ENCODE assay signal across 17 cellular contexts in genomic region chrX:13051167-13051528, GRCh38. TPM values are rescaled to one million over a fixed set of nuclear protein-coding genes. Genes with fewer than 3 reads are reported as not detected.
DNase-seq lines count a peak whose midpoint lies in the region; ATAC-seq lines count a peak whose summit lies in the region.
"Had no signal": no experiment of that assay in that cellular context is flagged by ENCODE, and none has a peak within 500 bp of the region (broad histone marks: within the 10 kb centered on the region; RNA-seq: fewer than 3 reads in every experiment).

No MANE protein-coding gene starts in this region.

- H3K9me3 Mint-ChIP-seq in activated naive CD4-positive, alpha-beta T cell treated with anti-CD3 and anti-CD28 coated beads, Interleukin-2, amount 50 U/mL, for 24 hours, result no peaks in the 10 kb centered on the region
- no peaks in the 10 kb centered on the region for H3K9me3 Mint-ChIP-seq in T-cell
- peaks cover 7% of the 10 kb centered on the region for H3K9me3 Mint-ChIP-seq in dendritic cell treated with granulocyte-macrophage colony-stimulating factor and Interleukin-4, amounts not matched to agents 40 ng/mL and 50 ng/mL, for 4 days
- H3K9me3 Mint-ChIP-seq in stimulated activated naive B cell treated with anti-CD40 and anti-IgM and Interleukin-4, amounts not matched to agents 10 μg/mL and 1 μg/mL and 100 μg/mL, for 72 hours, result peaks cover 0 to 6% of the 10 kb centered on the region in 2 donors

- CTCF ChIA-PET in T-cell (lab: Charles Lee), result interaction anchor here (0.8 to 2.4 kb wide), 16 partner anchors 9 to 105 kb away, joined by 3 to 15 read pairs (median 4); no protein-coding TSS in a partner anchor

- H3K27ac Mint-ChIP-seq in activated naive CD4-positive, alpha-beta T cell treated with anti-CD3 and anti-CD28 coated beads, Interleukin-2, amount 50 U/mL, for 24 hours, result peak overlapping the region; percentile 87
- H3K27ac Mint-ChIP-seq in T-cell, result peak overlapping the region; percentile 87 to 98
- H3K27ac Mint-ChIP-seq in dendritic cell treated with granulocyte-macrophage colony-stimulating factor and Interleukin-4, amounts not matched to agents 40 ng/mL and 50 ng/mL, for 4 days, result peak overlapping the region; percentile 71
- H3K27ac Mint-ChIP-seq in stimulated activated naive B cell treated with anti-CD40 and anti-IgM and Interleukin-4, amounts not matched to agents 10 μg/mL and 1 μg/mL and 100 μg/mL, for 72 hours, result peak overlapping the region; percentile 92
- H3K27ac Mint-ChIP-seq: GM23338, nephron progenitor cell had no signal

- H3K36me3 Mint-ChIP-seq in activated naive CD4-positive, alpha-beta T cell treated with anti-CD3 and anti-CD28 coated beads, Interleukin-2, amount 50 U/mL, for 24 hours, result no peaks in the 10 kb centered on the region
- no peaks in the 10 kb centered on the region for H3K36me3 Mint-ChIP-seq in T-cell
- peaks cover 7% of the 10 kb centered on the region for H3K36me3 Mint-ChIP-seq in dendritic cell treated with granulocyte-macrophage colony-stimulating factor and Interleukin-4, amounts not matched to agents 40 ng/mL and 50 ng/mL, for 4 days (ENCODE audit: low read depth)
- peaks cover 0 to 9% of the 10 kb centered on the region in 2 donors for H3K36me3 Mint-ChIP-seq in stimulated activated naive B cell treated with anti-CD40 and anti-IgM and Interleukin-4, amounts not matched to agents 10 μg/mL and 1 μg/mL and 100 μg/mL, for 72 hours

- peaks cover 80% of the 10 kb centered on the region for H3K4me1 Mint-ChIP-seq in activated naive CD4-positive, alpha-beta T cell treated with anti-CD3 and anti-CD28 coated beads, Interleukin-2, amount 50 U/mL, for 24 hours
- peaks cover 80 to 86% (median 84%) of the 10 kb centered on the region in 3 donors for H3K4me1 Mint-ChIP-seq in T-cell
- H3K4me1 Mint-ChIP-seq in dendritic cell treated with granulocyte-macrophage colony-stimulating factor and Interleukin-4, amounts not matched to agents 40 ng/mL and 50 ng/mL, for 4 days (ENCODE audit: low read depth), result peaks cover 38% of the 10 kb centered on the region
- H3K4me1 Mint-ChIP-seq in stimulated activated naive B cell treated with anti-CD40 and anti-IgM and Interleukin-4, amounts not matched to agents 10 μg/mL and 1 μg/mL and 100 μg/mL, for 72 hours, result peaks cover 25 to 34% of the 10 kb centered on the region in 2 donors
- H3K4me1 Mint-ChIP-seq: GM23338, nephron progenitor cell had no signal

- H3K4me3 Mint-ChIP-seq in activated naive CD4-positive, alpha-beta T cell treated with anti-CD3 and anti-CD28 coated beads, Interleukin-2, amount 50 U/mL, for 24 hours, result peak overlapping the region; percentile 51
- peak overlapping the region; percentile 3 to 60 (median 50) for H3K4me3 Mint-ChIP-seq in T-cell
- H3K4me3 Mint-ChIP-seq in dendritic cell treated with granulocyte-macrophage colony-stimulating factor and Interleukin-4, amounts not matched to agents 40 ng/mL and 50 ng/mL, for 4 days, result peak overlapping the region; percentile 20
- H3K4me3 Mint-ChIP-seq in stimulated activated naive B cell treated with anti-CD40 and anti-IgM and Interleukin-4, amounts not matched to agents 10 μg/mL and 1 μg/mL and 100 μg/mL, for 72 hours, result no peak overlapping the region
- H3K4me3 Mint-ChIP-seq: GM23338, nephron progenitor cell had no signal

- ATAC-seq in T-cell (replicated peaks in 1 of 4) (no peak), HG02840 (IDR thresholded peaks at IDR 0.05; ENCODE audit: low FRiP score, unreplicated experiment) (no peak)
- no peak for ATAC-seq in stimulated activated naive B cell treated with anti-CD40 and anti-IgM and Interleukin-4, amounts not matched to agents 10 μg/mL and 1 μg/mL and 100 μg/mL, for 72 hours (replicated peaks)
- ATAC-seq: GM23338, SK-N-SH treated with all-trans-retinoic acid at 6 μM for 48 hours had no signal

- no peak for DNase-seq in activated naive CD4-positive, alpha-beta T cell (lab: John Stamatoyannopoulos, UW)
- DNase-seq in T-cell (no peak), inferior parietal cortex (ENCODE audit: extremely low spot score) (no peak), SKM-1 treated with dmso at 0.1 percent for 144 hours (lab: John Stamatoyannopoulos, UW; ENCODE audit: unreplicated experiment) (no peak)
- no peak for DNase-seq in stimulated activated naive B cell treated with anti-CD40 and anti-IgM and Interleukin-4, amounts not matched to agents 10 μg/mL and 1 μg/mL and 100 μg/mL, for 72 hours
- DNase-seq: cerebellar nuclear complex, GDM1, KG1, NCI-H1092, nephron progenitor cell, Peyer's patch had no signal

- intact Hi-C loops in dendritic cell treated with granulocyte-macrophage colony-stimulating factor and Interleukin-4, amounts not matched to agents 40 ng/mL and 50 ng/mL, for 4 days (cut with micrococcal nuclease), result loop anchor here (5.0 kb wide), 1 partner anchor 44 kb away; no protein-coding TSS in a partner anchor

- H3K27me3 Mint-ChIP-seq in activated naive CD4-positive, alpha-beta T cell treated with anti-CD3 and anti-CD28 coated beads, Interleukin-2, amount 50 U/mL, for 24 hours, result no peaks in the 10 kb centered on the region
- peaks cover 0 to 10% of the 10 kb centered on the region in 2 donors for H3K27me3 Mint-ChIP-seq in T-cell
- H3K27me3 Mint-ChIP-seq in dendritic cell treated with granulocyte-macrophage colony-stimulating factor and Interleukin-4, amounts not matched to agents 40 ng/mL and 50 ng/mL, for 4 days, result no peaks in the 10 kb centered on the region
- H3K27me3 Mint-ChIP-seq in stimulated activated naive B cell treated with anti-CD40 and anti-IgM and Interleukin-4, amounts not matched to agents 10 μg/mL and 1 μg/mL and 100 μg/mL, for 72 hours, result peaks cover 0 to 13% of the 10 kb centered on the region in 2 donors

- POLR2A ChIA-PET in T-cell (lab: Charles Lee), result interaction anchor here (0.7 to 1.7 kb wide), 13 partner anchors 9 to 105 kb away, joined by 3 to 9 read pairs (median 4); partner anchors contain the start of gene TMSB4X (in 1 of the 2)

RNA-seq across cellular contexts. Expression of gene FAM9C, which starts 6.7 kb away (rescaled TPM):
- not detected for total RNA-seq in T-cell
- total RNA-seq: GM23338, liver had no signal

Comparison
In these comparisons a context has a peak if more than half of its experiments do, and no peak if none do; other contexts are left out.
1. H3K4me3 Mint-ChIP-seq: peak in activated naive CD4-positive, alpha-beta T cell treated with anti-CD3 and anti-CD28 coated beads, Interleukin-2, amount 50 U/mL, for 24 hours (single experiment), T-cell (3 of 3) and dendritic cell treated with granulocyte-macrophage colony-stimulating factor and Interleukin-4, amounts not matched to agents 40 ng/mL and 50 ng/mL, for 4 days (single experiment); none in stimulated activated naive B cell treated with anti-CD40 and anti-IgM and Interleukin-4, amounts not matched to agents 10 μg/mL and 1 μg/mL and 100 μg/mL, for 72 hours (0 of 2).
2. Peak in every context shown above with its lines, with median percentiles within 50 percentile points of each other: H3K27ac Mint-ChIP-seq.